ENCODE assay signal across 13 cellular contexts in genomic region chr10:73967022-73967429, GRCh38. TPM values are rescaled to one million over a fixed set of nuclear protein-coding genes. Genes with fewer than 3 reads are reported as not detected.
DNase-seq lines count a peak whose midpoint lies in the region; ATAC-seq, FAIRE-seq and TF ChIP-seq lines count a peak whose summit lies in the region.
"Had no signal": no experiment of that assay in that cellular context is flagged by ENCODE, and none has a peak within 500 bp of the region (broad histone marks: within the 10 kb centered on the region; RNA-seq: fewer than 3 reads in every experiment).

No MANE protein-coding gene starts in this region.

- H3K9me1 ChIP-seq in K562 (ENCODE audit: control insufficient read depth, insufficient read depth, low read length) = no peaks in the 10 kb centered on the region

- H3K4me1 ChIP-seq in K562 (replicated peaks in 1 of 2; ENCODE audit: control insufficient read depth in 2 of 2, insufficient read depth in 2 of 2, low read length in 2 of 2) (peaks cover 13 to 27% of the 10 kb centered on the region in 2 experiments; a peak in 4 of 5 replicates), spleen (peaks cover 0 to 51% (median 15%) of the 10 kb centered on the region in 6 donors)

- H3K4me3 ChIP-seq in H7 (ENCODE audit: insufficient read depth, low read depth, low read length) = no peak overlapping the region
- H3K4me3 ChIP-seq in K562 = no peak overlapping the region
- no peak overlapping the region for H3K4me3 ChIP-seq in spleen

- TF ChIP-seq CTCF in K562 (IDR thresholded peaks at IDR 0.05 in 2 of 3, conservative IDR thresholded peaks at IDR 0.05 in 1 of 3; ENCODE audit: insufficient read depth in 2 of 3, low read depth in 1 of 3, low read length in 3 of 3) (no peak), spleen (IDR thresholded peaks at IDR 0.05 in 8 of 11, conservative IDR thresholded peaks at IDR 0.05 in 3 of 11) (no peak)

- 80% methylated on average over 4 of the region's 4 CpGs for WGBS in K562 (ENCODE audit: insufficient coverage, low coverage, missing lambda C conversion rate)
- WGBS in spleen, 5 donors = 82 to 97% (median 91%) methylated on average over 4 of the region's 4 CpGs

- no peak for FAIRE-seq in K562 (lab: Jason Lieb, UNC)

- H3K4me2 ChIP-seq in K562 (ENCODE audit: insufficient read depth, low read length) = no peak overlapping the region

- TF ChIP-seq RAD21 in K562 (CRISPR knock-in tag; conservative IDR thresholded peaks at IDR 0.05 in 1 of 2, IDR thresholded peaks at IDR 0.05 in 1 of 2) = no peak

- no peaks in the 10 kb centered on the region for H3K79me2 ChIP-seq in K562 (ENCODE audit: control insufficient read depth, insufficient read depth, low read length)

- ATAC-seq in K562 (no peak), left colon (no peak), HG03457 (IDR thresholded peaks at IDR 0.05; ENCODE audit: unreplicated experiment) (no peak)

- CTCF ChIA-PET in K562 (lab: Yijun Ruan, JAX; ENCODE audit: low intra/inter-chr PET ratio) = no interaction called here

- TF ChIP-seq POLR2A in K562 (conservative IDR thresholded peaks at IDR 0.05) = no peak
- no peak for TF ChIP-seq POLR2A in spleen (IDR thresholded peaks at IDR 0.05)

- H3K27ac ChIP-seq in K562 (ENCODE audit: extremely low read depth, low read depth, low read length) = no peak overlapping the region
- peak overlapping the region in 7 of 8 donors; percentile 42 to 82 (median 77) for H3K27ac ChIP-seq in spleen
- H3K27ac ChIP-seq: C4-2B had no signal

- TF ChIP-seq EP300 in K562 (IDR thresholded peaks at IDR 0.05; ENCODE audit: low read length) = no peak

- H3K27me3 ChIP-seq in H7 (ENCODE audit: control insufficient read depth, insufficient read depth, low read length) (no peaks in the 10 kb centered on the region), K562 (ENCODE audit: control insufficient read depth in 2 of 2, insufficient read depth in 2 of 2, low read length in 2 of 2) (no peaks in the 10 kb centered on the region), spleen (replicated peaks in 1 of 7) (no peaks in the 10 kb centered on the region)

- POLR2A ChIA-PET in K562 (lab: Yijun Ruan, JAX) = interaction anchor here (0.6 to 2.6 kb wide), 6 partner anchors 9 to 237 kb away, joined by 3 to 10 read pairs (median 6); no protein-coding TSS in a partner anchor

- H3K9me3 ChIP-seq in K562 (replicated peaks; ENCODE audit: control insufficient read depth, insufficient read depth, low read depth, low read length) = no peaks in the 10 kb centered on the region
- H3K9me3 ChIP-seq in spleen = no peaks in the 10 kb centered on the region

- intact Hi-C loops in K562 (cut with micrococcal nuclease) = no loop called here
- intact Hi-C loops in spleen (cut with DNase I; ENCODE audit: low total_unique reads) = no loop called here
- intact Hi-C loops in left colon (cut with DNase I, micrococcal nuclease) = no loop called here

- H3K9ac ChIP-seq in K562 (ENCODE audit: insufficient read depth in 1 of 2, low read depth in 2 of 2, low read length in 2 of 2) = no peak overlapping the region

- BruUV-seq in K562 (replicated peaks; lab: Mats Ljungman, UMichigan) = no TSS peak

- no peaks in the 10 kb centered on the region for H3K36me3 ChIP-seq in H7 (replicated peaks; ENCODE audit: control insufficient read depth, insufficient read depth, low read length)
- no peaks in the 10 kb centered on the region for H3K36me3 ChIP-seq in K562 (ENCODE audit: control insufficient read depth, insufficient read depth, low read length)
- no peaks in the 10 kb centered on the region for H3K36me3 ChIP-seq in spleen

- H4K20me1 ChIP-seq in K562 (replicated peaks; ENCODE audit: control insufficient read depth, insufficient read depth, low read length) = no peaks in the 10 kb centered on the region

- DNase-seq in H7 (peak; percentile 50), K562 (ENCODE audit: extremely low read depth in 1 of 4, low spot score in 3 of 4) (no peak), iPS-NIHi11 (ENCODE audit: low spot score) (peak; percentile 65), spleen (no peak), left colon (no peak), cerebellar nuclear complex (lab: John Stamatoyannopoulos, UW) (no peak), NCI-H1930 (lab: John Stamatoyannopoulos, UW) (no peak)
- DNase-seq: erythroblast, MV-4-11, retina, SW 1271 had no signal

- in situ Hi-C loops in K562 (cut with MboI) = no loop called here

- H2AFZ ChIP-seq in K562 (ENCODE audit: low read depth, low read length) = peak overlapping the region; percentile 92; the same call in 1 of the 2 replicates

TF ChIP-seq in K562, 482 proteins besides CTCF, POLR2A, EP300 and RAD21:
- TF ChIP-seq ATF3 (IDR thresholded peaks at IDR 0.05) (peak; percentile 56), ATF3 (CRISPR knock-in tag; conservative IDR thresholded peaks at IDR 0.05) (no peak), ZFP91 (CRISPR knock-in tag; IDR thresholded peaks at IDR 0.05) (0 out of 2 replicates have a peak, but pooled peaks have one; percentile 45), HMG20A (CRISPR knock-in tag; conservative IDR thresholded peaks at IDR 0.05) (no peak)

RNA-seq across cellular contexts. Expression of gene VCL, which starts 30.9 kb away (rescaled TPM):
- total RNA-seq in H7 (2014; rRNA removed; shearing (Covaris generic)) = 194 and 200 TPM in 2 replicates
- 187 and 268 TPM in 2 replicates for total RNA-seq in K562 (2011; cell fraction: chromatin; rRNA removed; ENCODE audit: low replicate concordance)
- 123 and 137 TPM in 2 replicates for total RNA-seq in K562 (2011; cell fraction: nucleolus; rRNA removed)
- 175 and 236 TPM in 2 replicates for total RNA-seq in K562 (2011; cell fraction: nucleoplasm; rRNA removed)
- total RNA-seq in K562 (2014; rRNA removed) = 72.0 and 77.3 TPM in 2 replicates
- total RNA-seq in K562 (2014; rRNA removed; fragmentation: Illumina TruSeq; extraction: Trizol) = 76.4 and 81.4 TPM in 2 replicates
- total RNA-seq in K562 (2015; rRNA removed; fragmentation: Illumina TruSeq; extraction: Trizol) = 84.3 and 87.0 TPM in 2 replicates
- 180 and 186 TPM in 2 replicates for total RNA-seq in K562 (2021)
- 138 and 154 TPM in 2 replicates for polyA plus RNA-seq in K562 (2011; rRNA removed)
- 76.8 and 89.4 TPM in 2 replicates for polyA plus RNA-seq in K562 (2011; cell fraction: cytosol; rRNA removed)
- polyA plus RNA-seq in K562 (2011; cell fraction: nucleus; rRNA removed) = 176 and 196 TPM in 2 replicates
- polyA plus RNA-seq in K562 (2012) = 110 TPM in 2 replicates
- polyA plus RNA-seq in K562 (2014; fragmentation: Illumina TruSeq; extraction: Trizol) = 111 and 117 TPM in 2 replicates
- polyA plus RNA-seq in K562 (2014; fragmentation: Nextera tagmentation; extraction: Ambion mirVana) = 10 to 100 TPM; 29.8 to 53.6 TPM
- 65.6 and 72.8 TPM in 2 replicates for polyA plus RNA-seq in K562 (2014; rRNA removed)
- polyA minus RNA-seq in K562 (2011; rRNA and poly(A)+ RNA removed) = 163 and 186 TPM in 2 replicates
- 91.8 and 115 TPM in 2 replicates for polyA minus RNA-seq in K562 (2011; cell fraction: cytosol; rRNA and poly(A)+ RNA removed)
- polyA minus RNA-seq in K562 (2011; cell fraction: nucleus; rRNA and poly(A)+ RNA removed) = 133 and 174 TPM in 2 replicates
- total RNA-seq in spleen = 100 to 1,000 TPM in 3 of 7 donors, 10 to 100 TPM in 4; 42.9 to 214 (median 88.0) TPM
- 10 to 100 TPM in 1 of 3 donors, 1 to 10 TPM in 2; 8.8 to 13.6 (median 9.4) TPM for polyA plus RNA-seq in spleen
- 100 to 1,000 TPM; 122 to 123 TPM for total RNA-seq in left colon

RNA-seq across cellular contexts. Expression of gene PLAU, which starts 56.1 kb away (rescaled TPM):
- total RNA-seq in H7 (2014; rRNA removed; shearing (Covaris generic)) = 25.4 and 29.5 TPM in 2 replicates
- 2.8 and 5.6 TPM in 2 replicates for total RNA-seq in K562 (2011; cell fraction: chromatin; rRNA removed; ENCODE audit: low replicate concordance)
- total RNA-seq in K562 (2011; cell fraction: nucleolus; rRNA removed) = 4.2 and 6.7 TPM in 2 replicates
- total RNA-seq in K562 (2011; cell fraction: nucleoplasm; rRNA removed) = 4.4 and 4.9 TPM in 2 replicates
- total RNA-seq in K562 (2014; rRNA removed) (2.1 and 2.9 TPM in 2 replicates), K562 (2014; rRNA removed; fragmentation: Illumina TruSeq; extraction: Trizol) (3.2 and 3.3 TPM in 2 replicates), K562 (2015; rRNA removed; fragmentation: Illumina TruSeq; extraction: Trizol) (16.9 and 17.5 TPM in 2 replicates), K562 (2021) (4.1 and 4.4 TPM in 2 replicates), spleen (10 to 100 TPM; 19.1 to 95.0 (median 40.7) TPM), left colon (1 to 10 TPM; 3.5 to 7.1 TPM)
- polyA plus RNA-seq in K562 (2011; rRNA removed) (3.4 and 5.8 TPM in 2 replicates), K562 (2014; fragmentation: Illumina TruSeq; extraction: Trizol) (4.6 and 4.9 TPM in 2 replicates), K562 (2014; fragmentation: Nextera tagmentation; extraction: Ambion mirVana) (1 to 10 TPM; 2.3 to 2.5 TPM), K562 (2014; rRNA removed) (2.6 and 4.2 TPM in 2 replicates), spleen (10 to 100 TPM in 2 of 3 donors, 1 to 10 TPM in 1; 9.6 to 18.3 (median 16.8) TPM)
- 3.7 and 8.0 TPM in 2 replicates for polyA plus RNA-seq in K562 (2011; cell fraction: cytosol; rRNA removed)
- 11.6 and 17.7 TPM in 2 replicates for polyA plus RNA-seq in K562 (2011; cell fraction: nucleus; rRNA removed)
- polyA plus RNA-seq in K562 (2012) = 11.2 and 47.9 TPM in 2 replicates
- polyA minus RNA-seq in K562 (2011; rRNA and poly(A)+ RNA removed) = 2.6 and 3.6 TPM in 2 replicates
- 1.6 and 4.6 TPM in 2 replicates for polyA minus RNA-seq in K562 (2011; cell fraction: cytosol; rRNA and poly(A)+ RNA removed)
- 1.6 and 3.4 TPM in 2 replicates for polyA minus RNA-seq in K562 (2011; cell fraction: nucleus; rRNA and poly(A)+ RNA removed)

Comparison
In these comparisons a context has a peak if more than half of its experiments do, and no peak if none do; other contexts are left out.
1. DNase-seq: peak in H7 (single experiment) and iPS-NIHi11 (single experiment); none in K562 (0 of 4), spleen (single experiment), left colon (0 of 2), cerebellar nuclear complex (0 of 2) and NCI-H1930 (0 of 2).